Comparison of ENCODE assay signal across 1 cellular context in the genomic region with DNA sequence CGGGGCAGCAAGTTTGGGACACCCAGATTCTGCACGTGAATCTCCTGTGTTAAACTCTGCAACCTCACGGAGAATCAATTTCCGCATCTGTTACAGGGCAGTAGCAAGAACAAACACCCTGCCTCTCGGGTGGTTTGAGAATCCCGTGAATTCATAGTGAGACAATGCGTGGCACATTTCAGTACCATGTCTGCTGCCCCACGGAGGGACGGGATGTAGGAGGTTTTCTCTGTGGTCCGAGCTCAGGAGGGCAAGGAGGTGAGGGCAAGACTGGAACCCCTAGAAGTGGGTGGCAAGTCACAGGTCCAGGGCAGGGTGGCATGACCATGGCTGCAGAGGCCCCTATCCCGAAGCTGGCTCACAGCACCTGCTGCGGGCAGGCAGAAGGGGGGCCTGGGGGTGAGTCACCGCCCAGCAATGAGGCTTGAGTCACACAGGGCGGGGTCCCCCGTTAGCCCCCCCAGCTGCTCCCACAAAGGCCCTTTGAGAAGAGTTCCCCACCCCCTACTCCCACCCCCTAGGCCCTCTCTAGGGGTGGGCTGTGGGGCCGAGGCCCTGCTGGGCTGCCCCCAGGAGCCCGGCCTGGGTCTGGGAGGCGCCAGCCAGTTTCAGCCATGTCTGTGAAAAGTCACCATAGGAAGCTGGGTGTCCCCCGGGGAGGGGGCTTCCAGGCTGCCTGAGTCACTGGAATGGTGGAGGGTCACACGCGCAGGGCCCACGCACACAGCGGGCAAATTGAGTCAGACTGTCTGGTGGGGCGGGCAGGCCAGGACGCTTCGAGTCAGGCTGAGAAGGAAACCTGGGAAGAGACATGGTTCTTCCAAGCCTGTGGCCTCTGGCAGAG.
TF ChIP-seq lines count a peak whose summit lies in the region.

No MANE protein-coding gene starts in this region.

TF ChIP-seq in HepG2, 621 proteins besides CTCF, POLR2A, EP300 and RAD21 (continued from another document and continues in another):
- TF ChIP-seq THYN1 (CRISPR knock-in tag; IDR thresholded peaks at IDR 0.05; ENCODE audit: borderline replicate concordance, low read depth) (no peak), HOXA5 (CRISPR knock-in tag; IDR thresholded peaks at IDR 0.05) (no peak), ZNF329 (CRISPR knock-in tag; IDR thresholded peaks at IDR 0.05; ENCODE audit: low read depth) (no peak), SKI (IDR thresholded peaks at IDR 0.05; ENCODE audit: partially characterized antibody) (peak; percentile 13), TAF1 (CRISPR knock-in tag; IDR thresholded peaks at IDR 0.05) (peak; percentile 31; the same call in 1 of the 2 replicates), ZNF550 (CRISPR knock-in tag; IDR thresholded peaks at IDR 0.05; ENCODE audit: borderline replicate concordance) (no peak), TOPORS (CRISPR knock-in tag; IDR thresholded peaks at IDR 0.05) (no peak), SIX1 (CRISPR knock-in tag; IDR thresholded peaks at IDR 0.05; ENCODE audit: borderline replicate concordance) (no peak), NR1H2 (CRISPR knock-in tag; IDR thresholded peaks at IDR 0.05; ENCODE audit: borderline replicate concordance, low read depth) (no peak), ISL2 (CRISPR knock-in tag; IDR thresholded peaks at IDR 0.05) (no peak; the same call in 1 of the 2 replicates), SMARCE1 (IDR thresholded peaks at IDR 0.05; ENCODE audit: borderline replicate concordance) (no peak), CENPBD1 (CRISPR knock-in tag; IDR thresholded peaks at IDR 0.05; ENCODE audit: borderline replicate concordance, low read depth) (no peak), ZNF639 (CRISPR knock-in tag; conservative IDR thresholded peaks at IDR 0.05) (no peak), PCBP1 (IDR thresholded peaks at IDR 0.05; ENCODE audit: borderline replicate concordance, low read depth, low read length) (peak; percentile 61; the same call in 1 of the 2 replicates), TEAD2 (CRISPR knock-in tag; IDR thresholded peaks at IDR 0.05) (no peak), ZNF382 (CRISPR knock-in tag; IDR thresholded peaks at IDR 0.05; ENCODE audit: borderline replicate concordance) (no peak), NFE2L2 (IDR thresholded peaks at IDR 0.05; ENCODE audit: low read length) (0 out of 2 replicates have a peak, but pooled peaks have one; percentile 1), PAX8 (CRISPR knock-in tag; IDR thresholded peaks at IDR 0.05; ENCODE audit: borderline replicate concordance) (no peak), FOSL1 (CRISPR knock-in tag; IDR thresholded peaks at IDR 0.05; ENCODE audit: borderline replicate concordance) (peak; percentile 98), WIZ (CRISPR knock-in tag; IDR thresholded peaks at IDR 0.05) (no peak), FOXM1 (CRISPR knock-in tag; IDR thresholded peaks at IDR 0.05) (no peak), MXD3 (CRISPR knock-in tag; IDR thresholded peaks at IDR 0.05) (no peak), ZNF816 (CRISPR knock-in tag; IDR thresholded peaks at IDR 0.05; ENCODE audit: borderline replicate concordance) (no peak), YEATS2 (CRISPR knock-in tag; IDR thresholded peaks at IDR 0.05; ENCODE audit: borderline replicate concordance) (no peak), TIGD3 (CRISPR knock-in tag; IDR thresholded peaks at IDR 0.05; ENCODE audit: borderline replicate concordance) (no peak), ZMYM4 (CRISPR knock-in tag; IDR thresholded peaks at IDR 0.05) (no peak), KDM5A (IDR thresholded peaks at IDR 0.05; ENCODE audit: borderline replicate concordance, low read length) (peak; percentile 26; the same call in 1 of the 2 replicates), FLYWCH1 (CRISPR knock-in tag; IDR thresholded peaks at IDR 0.05) (no peak), MTF2 (CRISPR knock-in tag; IDR thresholded peaks at IDR 0.05; ENCODE audit: borderline replicate concordance) (no peak), ZNF234 (CRISPR knock-in tag; conservative IDR thresholded peaks at IDR 0.05) (no peak)
- TF ChIP-seq, protein P1, sequence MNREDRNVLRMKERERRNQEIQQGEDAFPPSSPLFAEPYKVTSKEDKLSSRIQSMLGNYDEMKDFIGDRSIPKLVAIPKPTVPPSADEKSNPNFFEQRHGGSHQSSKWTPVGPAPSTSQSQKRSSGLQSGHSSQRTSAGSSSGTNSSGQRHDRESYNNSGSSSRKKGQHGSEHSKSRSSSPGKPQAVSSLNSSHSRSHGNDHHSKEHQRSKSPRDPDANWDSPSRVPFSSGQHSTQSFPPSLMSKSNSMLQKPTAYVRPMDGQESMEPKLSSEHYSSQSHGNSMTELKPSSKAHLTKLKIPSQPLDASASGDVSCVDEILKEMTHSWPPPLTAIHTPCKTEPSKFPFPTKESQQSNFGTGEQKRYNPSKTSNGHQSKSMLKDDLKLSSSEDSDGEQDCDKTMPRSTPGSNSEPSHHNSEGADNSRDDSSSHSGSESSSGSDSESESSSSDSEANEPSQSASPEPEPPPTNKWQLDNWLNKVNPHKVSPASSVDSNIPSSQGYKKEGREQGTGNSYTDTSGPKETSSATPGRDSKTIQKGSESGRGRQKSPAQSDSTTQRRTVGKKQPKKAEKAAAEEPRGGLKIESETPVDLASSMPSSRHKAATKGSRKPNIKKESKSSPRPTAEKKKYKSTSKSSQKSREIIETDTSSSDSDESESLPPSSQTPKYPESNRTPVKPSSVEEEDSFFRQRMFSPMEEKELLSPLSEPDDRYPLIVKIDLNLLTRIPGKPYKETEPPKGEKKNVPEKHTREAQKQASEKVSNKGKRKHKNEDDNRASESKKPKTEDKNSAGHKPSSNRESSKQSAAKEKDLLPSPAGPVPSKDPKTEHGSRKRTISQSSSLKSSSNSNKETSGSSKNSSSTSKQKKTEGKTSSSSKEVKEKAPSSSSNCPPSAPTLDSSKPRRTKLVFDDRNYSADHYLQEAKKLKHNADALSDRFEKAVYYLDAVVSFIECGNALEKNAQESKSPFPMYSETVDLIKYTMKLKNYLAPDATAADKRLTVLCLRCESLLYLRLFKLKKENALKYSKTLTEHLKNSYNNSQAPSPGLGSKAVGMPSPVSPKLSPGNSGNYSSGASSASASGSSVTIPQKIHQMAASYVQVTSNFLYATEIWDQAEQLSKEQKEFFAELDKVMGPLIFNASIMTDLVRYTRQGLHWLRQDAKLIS (CRISPR knock-in tag; IDR thresholded peaks at IDR 0.05) = no peak
- TF ChIP-seq, protein P2, sequence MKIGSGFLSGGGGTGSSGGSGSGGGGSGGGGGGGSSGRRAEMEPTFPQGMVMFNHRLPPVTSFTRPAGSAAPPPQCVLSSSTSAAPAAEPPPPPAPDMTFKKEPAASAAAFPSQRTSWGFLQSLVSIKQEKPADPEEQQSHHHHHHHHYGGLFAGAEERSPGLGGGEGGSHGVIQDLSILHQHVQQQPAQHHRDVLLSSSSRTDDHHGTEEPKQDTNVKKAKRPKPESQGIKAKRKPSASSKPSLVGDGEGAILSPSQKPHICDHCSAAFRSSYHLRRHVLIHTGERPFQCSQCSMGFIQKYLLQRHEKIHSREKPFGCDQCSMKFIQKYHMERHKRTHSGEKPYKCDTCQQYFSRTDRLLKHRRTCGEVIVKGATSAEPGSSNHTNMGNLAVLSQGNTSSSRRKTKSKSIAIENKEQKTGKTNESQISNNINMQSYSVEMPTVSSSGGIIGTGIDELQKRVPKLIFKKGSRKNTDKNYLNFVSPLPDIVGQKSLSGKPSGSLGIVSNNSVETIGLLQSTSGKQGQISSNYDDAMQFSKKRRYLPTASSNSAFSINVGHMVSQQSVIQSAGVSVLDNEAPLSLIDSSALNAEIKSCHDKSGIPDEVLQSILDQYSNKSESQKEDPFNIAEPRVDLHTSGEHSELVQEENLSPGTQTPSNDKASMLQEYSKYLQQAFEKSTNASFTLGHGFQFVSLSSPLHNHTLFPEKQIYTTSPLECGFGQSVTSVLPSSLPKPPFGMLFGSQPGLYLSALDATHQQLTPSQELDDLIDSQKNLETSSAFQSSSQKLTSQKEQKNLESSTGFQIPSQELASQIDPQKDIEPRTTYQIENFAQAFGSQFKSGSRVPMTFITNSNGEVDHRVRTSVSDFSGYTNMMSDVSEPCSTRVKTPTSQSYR (CRISPR knock-in tag; IDR thresholded peaks at IDR 0.05; ENCODE audit: borderline replicate concordance) = peak; percentile 68; the same call in 1 of the 2 replicates
- TF ChIP-seq, protein P3, sequence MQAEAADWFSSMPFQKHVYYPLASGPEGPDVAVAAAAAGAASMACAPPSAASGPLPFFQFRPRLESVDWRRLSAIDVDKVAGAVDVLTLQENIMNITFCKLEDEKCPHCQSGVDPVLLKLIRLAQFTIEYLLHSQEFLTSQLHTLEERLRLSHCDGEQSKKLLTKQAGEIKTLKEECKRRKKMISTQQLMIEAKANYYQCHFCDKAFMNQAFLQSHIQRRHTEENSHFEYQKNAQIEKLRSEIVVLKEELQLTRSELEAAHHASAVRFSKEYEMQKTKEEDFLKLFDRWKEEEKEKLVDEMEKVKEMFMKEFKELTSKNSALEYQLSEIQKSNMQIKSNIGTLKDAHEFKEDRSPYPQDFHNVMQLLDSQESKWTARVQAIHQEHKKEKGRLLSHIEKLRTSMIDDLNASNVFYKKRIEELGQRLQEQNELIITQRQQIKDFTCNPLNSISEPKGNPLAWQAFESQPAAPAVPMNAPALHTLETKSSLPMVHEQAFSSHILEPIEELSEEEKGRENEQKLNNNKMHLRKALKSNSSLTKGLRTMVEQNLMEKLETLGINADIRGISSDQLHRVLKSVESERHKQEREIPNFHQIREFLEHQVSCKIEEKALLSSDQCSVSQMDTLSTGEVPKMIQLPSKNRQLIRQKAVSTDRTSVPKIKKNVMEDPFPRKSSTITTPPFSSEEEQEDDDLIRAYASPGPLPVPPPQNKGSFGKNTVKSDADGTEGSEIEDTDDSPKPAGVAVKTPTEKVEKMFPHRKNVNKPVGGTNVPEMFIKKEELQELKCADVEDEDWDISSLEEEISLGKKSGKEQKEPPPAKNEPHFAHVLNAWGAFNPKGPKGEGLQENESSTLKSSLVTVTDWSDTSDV (CRISPR knock-in tag; IDR thresholded peaks at IDR 0.05) = no peak
- TF ChIP-seq, protein P4, sequence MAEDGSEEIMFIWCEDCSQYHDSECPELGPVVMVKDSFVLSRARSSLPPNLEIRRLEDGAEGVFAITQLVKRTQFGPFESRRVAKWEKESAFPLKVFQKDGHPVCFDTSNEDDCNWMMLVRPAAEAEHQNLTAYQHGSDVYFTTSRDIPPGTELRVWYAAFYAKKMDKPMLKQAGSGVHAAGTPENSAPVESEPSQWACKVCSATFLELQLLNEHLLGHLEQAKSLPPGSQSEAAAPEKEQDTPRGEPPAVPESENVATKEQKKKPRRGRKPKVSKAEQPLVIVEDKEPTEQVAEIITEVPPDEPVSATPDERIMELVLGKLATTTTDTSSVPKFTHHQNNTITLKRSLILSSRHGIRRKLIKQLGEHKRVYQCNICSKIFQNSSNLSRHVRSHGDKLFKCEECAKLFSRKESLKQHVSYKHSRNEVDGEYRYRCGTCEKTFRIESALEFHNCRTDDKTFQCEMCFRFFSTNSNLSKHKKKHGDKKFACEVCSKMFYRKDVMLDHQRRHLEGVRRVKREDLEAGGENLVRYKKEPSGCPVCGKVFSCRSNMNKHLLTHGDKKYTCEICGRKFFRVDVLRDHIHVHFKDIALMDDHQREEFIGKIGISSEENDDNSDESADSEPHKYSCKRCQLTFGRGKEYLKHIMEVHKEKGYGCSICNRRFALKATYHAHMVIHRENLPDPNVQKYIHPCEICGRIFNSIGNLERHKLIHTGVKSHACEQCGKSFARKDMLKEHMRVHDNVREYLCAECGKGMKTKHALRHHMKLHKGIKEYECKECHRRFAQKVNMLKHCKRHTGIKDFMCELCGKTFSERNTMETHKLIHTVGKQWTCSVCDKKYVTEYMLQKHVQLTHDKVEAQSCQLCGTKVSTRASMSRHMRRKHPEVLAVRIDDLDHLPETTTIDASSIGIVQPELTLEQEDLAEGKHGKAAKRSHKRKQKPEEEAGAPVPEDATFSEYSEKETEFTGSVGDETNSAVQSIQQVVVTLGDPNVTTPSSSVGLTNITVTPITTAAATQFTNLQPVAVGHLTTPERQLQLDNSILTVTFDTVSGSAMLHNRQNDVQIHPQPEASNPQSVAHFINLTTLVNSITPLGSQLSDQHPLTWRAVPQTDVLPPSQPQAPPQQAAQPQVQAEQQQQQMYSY (CRISPR knock-in tag; IDR thresholded peaks at IDR 0.05) = no peak
- TF ChIP-seq, protein P5, sequence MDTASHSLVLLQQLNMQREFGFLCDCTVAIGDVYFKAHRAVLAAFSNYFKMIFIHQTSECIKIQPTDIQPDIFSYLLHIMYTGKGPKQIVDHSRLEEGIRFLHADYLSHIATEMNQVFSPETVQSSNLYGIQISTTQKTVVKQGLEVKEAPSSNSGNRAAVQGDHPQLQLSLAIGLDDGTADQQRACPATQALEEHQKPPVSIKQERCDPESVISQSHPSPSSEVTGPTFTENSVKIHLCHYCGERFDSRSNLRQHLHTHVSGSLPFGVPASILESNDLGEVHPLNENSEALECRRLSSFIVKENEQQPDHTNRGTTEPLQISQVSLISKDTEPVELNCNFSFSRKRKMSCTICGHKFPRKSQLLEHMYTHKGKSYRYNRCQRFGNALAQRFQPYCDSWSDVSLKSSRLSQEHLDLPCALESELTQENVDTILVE (CRISPR knock-in tag; IDR thresholded peaks at IDR 0.05) = no peak
